Comparison of ENCODE assay signal across 1 cellular context in genomic region chr6:26067367-26067766, GRCh38.
TF ChIP-seq lines count a peak whose summit lies in the region.

No MANE protein-coding gene starts in this region.

TF ChIP-seq in GM23338, 12 proteins besides CTCF, POLR2A, EP300 and RAD21:
- TF ChIP-seq ZNF462 (CRISPR knock-in tag; IDR thresholded peaks at IDR 0.05) (no peak), JUNB (IDR thresholded peaks at IDR 0.05; ENCODE audit: unreplicated experiment) (no peak), CREB1 (CRISPR knock-in tag; IDR thresholded peaks at IDR 0.05; ENCODE audit: low read depth) (no peak), STAT1 (IDR thresholded peaks at IDR 0.05; ENCODE audit: unreplicated experiment) (no peak), REST (IDR thresholded peaks at IDR 0.05; ENCODE audit: unreplicated experiment) (no peak)
TF ChIP-seq in GM23338: peak in this region for 0.
